Comparison of ENCODE assay signal across 28 cellular contexts in the genomic region with DNA sequence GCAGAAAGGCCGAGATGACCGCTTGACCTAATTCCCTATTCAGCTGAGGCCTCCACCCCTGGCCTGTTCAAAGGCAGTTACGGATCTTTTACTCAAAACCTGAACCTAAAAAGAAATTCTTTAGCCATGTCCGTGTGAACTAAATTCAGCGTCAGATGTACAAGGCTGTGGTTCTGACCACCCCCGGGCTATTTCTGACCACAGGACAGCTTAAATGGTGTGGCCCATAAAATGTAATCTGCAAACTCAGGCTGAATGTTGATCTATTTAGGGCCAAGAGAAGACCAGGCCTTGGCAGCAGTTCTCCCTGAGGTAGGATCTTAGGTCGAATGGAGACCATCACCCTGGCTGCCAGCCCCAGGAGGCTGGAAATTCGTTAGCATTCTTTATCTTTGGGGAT.
"Had no signal": no experiment of that assay in that cellular context is flagged by ENCODE, and none has a peak within 500 bp of the region (broad histone marks: within the 10 kb centered on the region; RNA-seq: fewer than 3 reads in every experiment).

No MANE protein-coding gene starts in this region.

- H3K27me3 ChIP-seq: foreskin keratinocyte, gastroesophageal sphincter, heart left ventricle, hepatocyte, left lung, neutrophil, right atrium auricular region, spleen, tibial nerve, vagina had no signal

- H3K4me1 Mint-ChIP-seq: neural crest cell; stimulated activated naive B cell treated with anti-CD40 and anti-IgM and Interleukin-4, amounts not matched to agents 10 μg/mL and 1 μg/mL and 100 μg/mL, for 72 hours had no signal

- H3K4me3 ChIP-seq: gastroesophageal sphincter, heart left ventricle, hepatocyte, left lung, right atrium auricular region, spleen, thoracic aorta, tibial nerve, vagina had no signal

- H3K9me3 ChIP-seq: gastroesophageal sphincter, heart left ventricle, left lung, neutrophil, right atrium auricular region, spleen, thoracic aorta, tibial nerve, vagina had no signal

- H3K4me3 Mint-ChIP-seq: naive B cell; natural killer cell treated with Interleukin-12 subunit alpha and Interleukin-12 subunit beta and Interleukin-15 and Interleukin-18, amount 100 ng/mL, for 72 hours; neural crest cell; stimulated activated naive B cell treated with anti-CD40 and anti-IgM and Interleukin-4, amounts not matched to agents 10 μg/mL and 1 μg/mL and 100 μg/mL, for 72 hours; stimulated activated naive CD8-positive, alpha-beta T cell treated with anti-CD3 and anti-CD28 coated beads, Interleukin-15, Interleukin-2, amounts not matched to agents 100 ng/mL and 50 ng/mL, for 24 hours had no signal

- H3K27me3 Mint-ChIP-seq: naive B cell; natural killer cell treated with Interleukin-12 subunit alpha and Interleukin-12 subunit beta and Interleukin-15 and Interleukin-18, amount 100 ng/mL, for 72 hours; progenitor cell of endocrine pancreas; stimulated activated naive B cell treated with anti-CD40 and anti-IgM and Interleukin-4, amounts not matched to agents 10 μg/mL and 1 μg/mL and 100 μg/mL, for 72 hours; stimulated activated naive CD8-positive, alpha-beta T cell treated with anti-CD3 and anti-CD28 coated beads, Interleukin-15, Interleukin-2, amounts not matched to agents 100 ng/mL and 50 ng/mL, for 24 hours had no signal

- H2AFZ ChIP-seq: hepatocyte, parathyroid adenoma had no signal

- DNase-seq: cerebellar nuclear complex; cortex of kidney; effector CD4-positive, alpha-beta T cell; foreskin keratinocyte; heart left ventricle; left cardiac atrium; left lung; mesendoderm; midbrain; naive B cell; spleen; stimulated activated CD4-positive, alpha-beta T cell treated with anti-CD3 and anti-CD28 coated beads, Interleukin-4, amount 100 ng/mL, for 4 hours; stimulated activated naive B cell treated with anti-CD40 and anti-IgM and Interleukin-4, amounts not matched to agents 10 μg/mL and 1 μg/mL and 100 μg/mL, for 72 hours had no signal

- H3K4me1 ChIP-seq: foreskin keratinocyte, gastroesophageal sphincter, left lung, parathyroid adenoma, right atrium auricular region, tibial nerve, vagina had no signal

- H3K36me3 ChIP-seq: gastroesophageal sphincter, heart left ventricle, left lung, neutrophil, right atrium auricular region, spleen, thoracic aorta, tibial nerve, vagina had no signal

- H3K79me2 ChIP-seq: hepatocyte, parathyroid adenoma had no signal

- H3K9me3 Mint-ChIP-seq: naive B cell; natural killer cell treated with Interleukin-12 subunit alpha and Interleukin-12 subunit beta and Interleukin-15 and Interleukin-18, amount 100 ng/mL, for 72 hours; neural crest cell; stimulated activated naive B cell treated with anti-CD40 and anti-IgM and Interleukin-4, amounts not matched to agents 10 μg/mL and 1 μg/mL and 100 μg/mL, for 72 hours; stimulated activated naive CD8-positive, alpha-beta T cell treated with anti-CD3 and anti-CD28 coated beads, Interleukin-15, Interleukin-2, amounts not matched to agents 100 ng/mL and 50 ng/mL, for 24 hours had no signal

- H3K36me3 Mint-ChIP-seq: naive B cell; natural killer cell treated with Interleukin-12 subunit alpha and Interleukin-12 subunit beta and Interleukin-15 and Interleukin-18, amount 100 ng/mL, for 72 hours had no signal

- H3K27ac Mint-ChIP-seq: natural killer cell treated with Interleukin-12 subunit alpha and Interleukin-12 subunit beta and Interleukin-15 and Interleukin-18, amount 100 ng/mL, for 72 hours; progenitor cell of endocrine pancreas; stimulated activated naive B cell treated with anti-CD40 and anti-IgM and Interleukin-4, amounts not matched to agents 10 μg/mL and 1 μg/mL and 100 μg/mL, for 72 hours; stimulated activated naive CD8-positive, alpha-beta T cell treated with anti-CD3 and anti-CD28 coated beads, Interleukin-15, Interleukin-2, amounts not matched to agents 100 ng/mL and 50 ng/mL, for 24 hours had no signal

- H3K4me2 ChIP-seq: hepatocyte had no signal

- ATAC-seq: esophagus mucosa; foreskin keratinocyte; gastroesophageal sphincter; left cardiac atrium; left lung; natural killer cell treated with Interleukin-12 subunit alpha and Interleukin-12 subunit beta and Interleukin-15 and Interleukin-18, amount 100 ng/mL, for 72 hours; sciatic nerve; stimulated activated naive B cell treated with anti-CD40 and anti-IgM and Interleukin-4, amounts not matched to agents 10 μg/mL and 1 μg/mL and 100 μg/mL, for 72 hours had no signal

- H3K9ac ChIP-seq: parathyroid adenoma had no signal

- H3K27ac ChIP-seq: epithelial cell of prostate, foreskin keratinocyte, gastroesophageal sphincter, heart left ventricle, hepatocyte, left lung, neutrophil, parathyroid adenoma, right atrium auricular region, spleen, thoracic aorta, tibial nerve, vagina had no signal
